Comparison of ENCODE assay signal across 8 cellular contexts in genomic region chr19:3357731-3358391, GRCh38. TPM values are rescaled to one million over a fixed set of nuclear protein-coding genes. Genes with fewer than 3 reads are reported as not detected.
DNase-seq lines count a peak whose midpoint lies in the region; ATAC-seq and TF ChIP-seq lines count a peak whose summit lies in the region.

No MANE protein-coding gene starts in this region.

- H3K4me1 ChIP-seq in CD8-positive, alpha-beta memory T cell (ENCODE audit: insufficient read depth, low read length) = peaks cover 25% of the 10 kb centered on the region
- H3K4me1 ChIP-seq in OCI-LY3 (ENCODE audit: low read length) (peaks cover 21% of the 10 kb centered on the region), psoas muscle (peaks cover 23% of the 10 kb centered on the region), Karpas-422 (ENCODE audit: low read length) (peaks cover 14% of the 10 kb centered on the region)

- H3K9me3 ChIP-seq in CD8-positive, alpha-beta memory T cell (ENCODE audit: low read length) = no peaks in the 10 kb centered on the region
- H3K9me3 ChIP-seq in OCI-LY3 (ENCODE audit: insufficient read depth, low read length) (no peaks in the 10 kb centered on the region), psoas muscle (peaks cover 4% of the 10 kb centered on the region), Karpas-422 (ENCODE audit: low read length) (no peaks in the 10 kb centered on the region)

- no peaks in the 10 kb centered on the region for H3K27me3 Mint-ChIP-seq in CD8-positive, alpha-beta memory T cell

- intact Hi-C loops in dorsolateral prefrontal cortex (cut with DNase I) = no loop called here
- intact Hi-C loops in psoas muscle (cut with DNase I) = no loop called here

- H3K79me2 ChIP-seq in OCI-LY3 (ENCODE audit: low read length) (peaks cover 28% of the 10 kb centered on the region), Karpas-422 (ENCODE audit: low read length) (no peaks in the 10 kb centered on the region)

- no peak for TF ChIP-seq CTCF in OCI-LY3 (IDR thresholded peaks at IDR 0.05; ENCODE audit: low read depth, low read length)
- TF ChIP-seq CTCF in dorsolateral prefrontal cortex (IDR thresholded peaks at IDR 0.05 in 54 of 56, conservative IDR thresholded peaks at IDR 0.05 in 2 of 56; ENCODE audit: low read depth in 1 of 56, partially characterized antibody in 56 of 56) = no peak
- TF ChIP-seq CTCF in psoas muscle (IDR thresholded peaks at IDR 0.05) = no peak

- H3K27ac ChIP-seq in CD8-positive, alpha-beta memory T cell (ENCODE audit: low read depth, low read length) = no peak overlapping the region
- H3K27ac ChIP-seq in OCI-LY3 (ENCODE audit: low read length) = no peak overlapping the region
- H3K27ac ChIP-seq in dorsolateral prefrontal cortex = peak overlapping the region in 58 of 59 donors; percentile 34 to 99 (median 90)
- peak overlapping the region; percentile 68 for H3K27ac ChIP-seq in psoas muscle
- H3K27ac ChIP-seq in Karpas-422 (ENCODE audit: low read length) = no peak overlapping the region

- peak overlapping the region; percentile 48 to 94 (median 90) for H3K27ac Mint-ChIP-seq in CD8-positive, alpha-beta memory T cell

- H3K9me2 ChIP-seq in Karpas-422 (replicated peaks; ENCODE audit: insufficient read depth, low read length) = no peaks in the 10 kb centered on the region

- H2AFZ ChIP-seq in OCI-LY3 (ENCODE audit: low read depth, low read length) = no peak overlapping the region
- no peak overlapping the region for H2AFZ ChIP-seq in Karpas-422 (ENCODE audit: low read length)

- H3K36me3 Mint-ChIP-seq in CD8-positive, alpha-beta memory T cell = peaks cover 0 to 8% (median 0%) of the 10 kb centered on the region in 3 donors

- H3K27me3 ChIP-seq in CD8-positive, alpha-beta memory T cell (ENCODE audit: insufficient read depth, low read length, poor library complexity, severe bottlenecking) = no peaks in the 10 kb centered on the region
- H3K27me3 ChIP-seq in OCI-LY3 (ENCODE audit: low read depth, low read length) (peaks cover 17% of the 10 kb centered on the region), dorsolateral prefrontal cortex (no peaks in the 10 kb centered on the region), psoas muscle (ENCODE audit: insufficient read depth in 3 of 3, low read length in 2 of 3) (no peaks in the 10 kb centered on the region), Karpas-422 (ENCODE audit: low read length) (no peaks in the 10 kb centered on the region)

- WGBS in psoas muscle, 3 donors = 53 to 68% (median 53%) methylated on average over 16 to 19 of the region's 19 CpGs

- ATAC-seq in psoas muscle (no peak), left lobe of liver (no peak), GM19023 (IDR thresholded peaks at IDR 0.05; ENCODE audit: unreplicated experiment) (no peak), GM19324 (IDR thresholded peaks at IDR 0.05; ENCODE audit: low FRiP score, unreplicated experiment) (no peak)

- H3K9ac ChIP-seq in OCI-LY3 (ENCODE audit: low read length) (no peak overlapping the region), Karpas-422 (ENCODE audit: low read length) (no peak overlapping the region)

- H4K20me1 ChIP-seq in OCI-LY3 (ENCODE audit: insufficient read depth, low read length) = 0 out of 2 replicates have a peak, but pooled peaks cover 7% of the 10 kb centered on the region
- H4K20me1 ChIP-seq in Karpas-422 (ENCODE audit: insufficient read depth, low read depth, low read length) = peaks cover 8% of the 10 kb centered on the region; the same call in 1 of the 2 replicates

- H3K4me3 Mint-ChIP-seq in CD8-positive, alpha-beta memory T cell = peak overlapping the region; percentile 76 to 95 (median 88)

- CTCF ChIA-PET in CD8-positive, alpha-beta memory T cell (lab: Charles Lee) = no interaction called here

- H3K36me3 ChIP-seq in CD8-positive, alpha-beta memory T cell (ENCODE audit: insufficient read depth, low read length) = no peaks in the 10 kb centered on the region
- H3K36me3 ChIP-seq in OCI-LY3 (replicated peaks; ENCODE audit: low read depth, low read length) (no peaks in the 10 kb centered on the region), psoas muscle (ENCODE audit: insufficient read depth in 1 of 2, low read depth in 1 of 2) (no peaks in the 10 kb centered on the region), Karpas-422 (ENCODE audit: insufficient read depth, low read length) (no peaks in the 10 kb centered on the region)

- no peaks in the 10 kb centered on the region for H3K9me3 Mint-ChIP-seq in CD8-positive, alpha-beta memory T cell

- peaks cover 28 to 46% (median 30%) of the 10 kb centered on the region in 3 donors for H3K4me1 Mint-ChIP-seq in CD8-positive, alpha-beta memory T cell

- POLR2A ChIA-PET in CD8-positive, alpha-beta memory T cell (lab: Charles Lee) = no interaction called here

- DNase-seq in CD8-positive, alpha-beta memory T cell = peak in 3 of 5 donors; percentile 10 to 58 (median 32)
- peak in 2 of 10 donors; percentile 41 to 54 for DNase-seq in dorsolateral prefrontal cortex
- DNase-seq in psoas muscle = no peak
- no peak for DNase-seq in Karpas-422
- no peak for DNase-seq in left lobe of liver (ENCODE audit: low spot score)

- peak overlapping the region; percentile 45 for H3K4me3 ChIP-seq in CD8-positive, alpha-beta memory T cell (ENCODE audit: low read length)
- peak overlapping the region; percentile 96 for H3K4me3 ChIP-seq in OCI-LY3 (ENCODE audit: low read length)
- H3K4me3 ChIP-seq in dorsolateral prefrontal cortex = peak overlapping the region; percentile 58 to 98 (median 80)
- H3K4me3 ChIP-seq in psoas muscle = peak overlapping the region; percentile 68
- no peak overlapping the region for H3K4me3 ChIP-seq in Karpas-422 (ENCODE audit: low read length)

- H3K4me2 ChIP-seq in OCI-LY3 (ENCODE audit: low read length) = peak overlapping the region; percentile 100
- no peak overlapping the region for H3K4me2 ChIP-seq in Karpas-422 (ENCODE audit: low read depth, low read length, poor library complexity, severe bottlenecking)

RNA-seq across cellular contexts. Expression of gene NFIC, which starts 8.5 kb away (rescaled TPM):
- total RNA-seq in CD8-positive, alpha-beta memory T cell = 10 to 100 TPM; 16.1 to 19.4 TPM
- polyA plus RNA-seq in CD8-positive, alpha-beta memory T cell = 17.8 TPM
- 100 to 1,000 TPM in 118 of 120 experiments, 10 to 100 TPM in 2; 98.0 to 269 (median 135) TPM for total RNA-seq in dorsolateral prefrontal cortex
- 100 to 1,000 TPM; 209 to 439 (median 325) TPM for total RNA-seq in psoas muscle
- 100 to 1,000 TPM in 2 of 3 donors, 10 to 100 TPM in 1; 100.0 to 270 (median 165) TPM for polyA plus RNA-seq in psoas muscle
- 0.82 and 4.4 TPM in 2 replicates for total RNA-seq in Karpas-422 (2014; rRNA removed; shearing (Covaris generic); ENCODE audit: low replicate concordance)
- total RNA-seq in left lobe of liver = 203 TPM

Comparison
In these comparisons a context has a peak if more than half of its experiments do, and no peak if none do; other contexts are left out.
1. DNase-seq: peak in CD8-positive, alpha-beta memory T cell (3 of 5); none in psoas muscle (0 of 2), Karpas-422 (single experiment) and left lobe of liver (single experiment).
2. H3K27ac ChIP-seq: peak in dorsolateral prefrontal cortex (58 of 59) and psoas muscle (single experiment); none in CD8-positive, alpha-beta memory T cell (single experiment), OCI-LY3 (single experiment) and Karpas-422 (single experiment).